In the genomic region with DNA sequence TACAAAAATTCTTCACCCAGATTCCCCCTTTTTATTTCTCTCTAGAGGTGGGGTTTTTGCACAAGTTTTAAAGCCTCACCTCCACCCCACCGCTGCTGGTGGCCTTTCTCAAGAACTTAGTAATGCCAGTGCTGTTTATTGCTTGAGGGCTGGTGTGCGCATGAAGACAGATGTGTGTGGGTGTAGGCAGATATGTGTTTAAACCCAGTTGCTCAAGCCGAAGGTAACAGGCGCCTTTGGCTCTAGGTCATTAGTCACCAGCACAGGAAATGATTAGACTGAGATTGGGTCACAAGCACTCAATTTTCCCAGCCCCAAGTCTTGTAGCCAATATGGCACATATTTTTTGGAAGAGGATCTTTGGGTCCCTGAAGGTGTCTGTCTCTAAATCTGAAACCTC, we compare ENCODE assay signal across 14 cellular contexts. TPM values are rescaled to one million over a fixed set of nuclear protein-coding genes. Genes with fewer than 3 reads are reported as not detected.
DNase-seq lines count a peak whose midpoint lies in the region; ATAC-seq and TF ChIP-seq lines count a peak whose summit lies in the region.
"Had no signal": no experiment of that assay in that cellular context is flagged by ENCODE, and none has a peak within 500 bp of the region (broad histone marks: within the 10 kb centered on the region; RNA-seq: fewer than 3 reads in every experiment).

No MANE protein-coding gene starts in this region.

- no peaks in the 10 kb centered on the region for H3K9me3 ChIP-seq in A673 (ENCODE audit: low read depth, low read length, poor library complexity, severe bottlenecking)
- H3K9me3 ChIP-seq: stomach had no signal

- TF ChIP-seq CTCF in A673 (conservative IDR thresholded peaks at IDR 0.05; ENCODE audit: low read depth, low read length) = no peak
- no peak for TF ChIP-seq CTCF in foreskin keratinocyte (conservative IDR thresholded peaks at IDR 0.05)

- CTCF ChIA-PET in A673 (lab: Charles Lee) = no interaction called here

- no peak overlapping the region for H3K27ac ChIP-seq in A673 (ENCODE audit: low read depth, low read length, poor library complexity, severe bottlenecking)
- H3K27ac ChIP-seq in foreskin keratinocyte = peak overlapping the region; percentile 22
- H3K27ac ChIP-seq: stomach had no signal

- ATAC-seq in foreskin keratinocyte (peak; percentile 83), HG02642 (IDR thresholded peaks at IDR 0.05; ENCODE audit: poor library complexity, unreplicated experiment) (no peak), GM21360 (IDR thresholded peaks at IDR 0.05; ENCODE audit: unreplicated experiment) (no peak)
- ATAC-seq: Right ventricle myocardium inferior had no signal

- H3K27me3 ChIP-seq in A673 (replicated peaks; ENCODE audit: insufficient read depth, low read depth, low read length, poor library complexity) (no peaks in the 10 kb centered on the region), foreskin keratinocyte (peaks cover 17% of the 10 kb centered on the region)

- intact Hi-C loops in A673 (cut with micrococcal nuclease; ENCODE audit: unreplicated experiment) = no loop called here

- H3K36me3 ChIP-seq in A673 (ENCODE audit: insufficient read depth, low read length, poor library complexity, severe bottlenecking) = no peaks in the 10 kb centered on the region
- H3K36me3 ChIP-seq: stomach had no signal

- POLR2A ChIA-PET in A673 (lab: Charles Lee; ENCODE audit: low non-redundant PET) = no interaction called here

- H3K4me1 ChIP-seq in A673 (ENCODE audit: insufficient read depth, low read length, poor library complexity, severe bottlenecking) (peaks cover 36% of the 10 kb centered on the region), foreskin keratinocyte (peaks cover 14% of the 10 kb centered on the region)

- H3K4me3 ChIP-seq in A673 (ENCODE audit: low read depth, low read length, poor library complexity, severe bottlenecking) = no peak overlapping the region
- H3K4me3 ChIP-seq: stomach had no signal

- no TSS peak for BruUV-seq in A673 (replicated peaks; lab: Mats Ljungman, UMichigan)

- DNase-seq in A673 (ENCODE audit: low spot score) (peak; percentile 69), ELR (ENCODE audit: low read depth) (peak; percentile 92), RKO (ENCODE audit: low spot score) (peak; percentile 75), foreskin keratinocyte (peak; percentile 70 to 84), NCI-H524 (lab: John Stamatoyannopoulos, UW) (no peak), hippocampal formation (lab: John Stamatoyannopoulos, UW) (no peak)
- DNase-seq: activated B cell treated with CpG ODN at 0.5 μM for 24 hours; activated naive CD8-positive, alpha-beta T cell treated with anti-CD3 and anti-CD28 coated beads, Interleukin-2, amount 10 ng/mL, durations not matched to agents 7 days and 5 days; endodermal cell; naive B cell; stomach had no signal

RNA-seq across cellular contexts. Expression of a gene that starts 2.7 kb away (rescaled TPM):
- 45.9 and 62.6 TPM in 2 replicates for total RNA-seq in A673 (2021)
- 3.6 and 6.7 TPM in 2 replicates for total RNA-seq in foreskin keratinocyte
- 1.1 and 1.9 TPM in 2 replicates for polyA plus RNA-seq in foreskin keratinocyte
- total RNA-seq: activated B cell treated with CpG ODN at 0.5 μM for 24 hours had no signal

Comparison
In these comparisons a context has a peak if more than half of its experiments do, and no peak if none do; other contexts are left out.
1. DNase-seq: peak in A673 (single experiment), ELR (single experiment), RKO (single experiment) and foreskin keratinocyte (2 of 2); none in NCI-H524 (0 of 2) and hippocampal formation (0 of 2).